Comparison of ENCODE assay signal across 8 cellular contexts in genomic region chr19:12202250-12202649, GRCh38. TPM values are rescaled to one million over a fixed set of nuclear protein-coding genes. Genes with fewer than 3 reads are reported as not detected.
DNase-seq lines count a peak whose midpoint lies in the region; ATAC-seq and TF ChIP-seq lines count a peak whose summit lies in the region.

No MANE protein-coding gene starts in this region.

- TF ChIP-seq EP300 in tibial nerve (IDR thresholded peaks at IDR 0.05) = no peak

- intact Hi-C loops in heart right ventricle (cut with DNase I) = loop anchor here in 3 of 10 donors (5.0 to 10.0 kb wide), 3 partner anchors 163 to 473 kb away; partner anchors contain the start of gene ZNF442 (in 2 of the 3)

- no peak for TF ChIP-seq POLR2A in tibial nerve (IDR thresholded peaks at IDR 0.05)

- H3K27me3 ChIP-seq in heart right ventricle (no peaks in the 10 kb centered on the region), tibial nerve (no peaks in the 10 kb centered on the region)

- H3K27ac ChIP-seq in heart right ventricle = no peak overlapping the region
- H3K27ac ChIP-seq in tibial nerve = no peak overlapping the region

- H3K36me3 ChIP-seq in heart right ventricle (peaks cover 0 to 7% (median 0%) of the 10 kb centered on the region in 9 donors), tibial nerve (peaks cover 0 to 52% (median 0%) of the 10 kb centered on the region in 3 donors)

- H3K4me3 ChIP-seq in heart right ventricle (no peak overlapping the region), tibial nerve (no peak overlapping the region)

- peak in 5 of 8 donors; percentile 39 to 72 (median 64) for ATAC-seq in heart right ventricle
- ATAC-seq in GM19452 (IDR thresholded peaks at IDR 0.05; ENCODE audit: unreplicated experiment) = no peak
- no peak for ATAC-seq in HG02970 (IDR thresholded peaks at IDR 0.05; ENCODE audit: low FRiP score, unreplicated experiment)

- DNase-seq in NAMALWA (ENCODE audit: low spot score) (peak; percentile 30), heart right ventricle (peak; percentile 16 to 29), tibial nerve (ENCODE audit: low spot score in 2 of 2) (no peak), putamen (ENCODE audit: low spot score) (no peak)
- DNase-seq in activated CD4-positive, alpha-beta T cell treated with anti-CD3 and anti-CD28 coated beads, Interleukin-2, amount 50 U/mL, for 4 hours = peak; percentile 57 to 64
- peak; percentile 9 to 42 for DNase-seq in stimulated activated CD8-positive, alpha-beta memory T cell treated with anti-CD3 and anti-CD28 coated beads, Interleukin-2, amount 100 ng/mL, for 48 hours (ENCODE audit: low read depth in 2 of 2)

- H3K9me3 ChIP-seq in heart right ventricle (peaks cover 0 to 81% (median 10%) of the 10 kb centered on the region in 11 donors), tibial nerve (peaks cover 0 to 100% (median 23%) of the 10 kb centered on the region in 4 donors)

- WGBS in heart right ventricle, 2 donors = 45 to 52% methylated on average over 4 of the region's 4 CpGs
- 39 to 44% methylated on average over 4 of the region's 4 CpGs for WGBS in tibial nerve, 2 donors

- no peaks in the 10 kb centered on the region for H3K4me1 ChIP-seq in heart right ventricle
- no peaks in the 10 kb centered on the region for H3K4me1 ChIP-seq in tibial nerve

- TF ChIP-seq CTCF in heart right ventricle (IDR thresholded peaks at IDR 0.05) (peak in 7 of 9 donors; percentile 32 to 54 (median 44)), tibial nerve (IDR thresholded peaks at IDR 0.05) (no peak)

RNA-seq across cellular contexts. Expression of gene ZNF136, which starts 39.4 kb away (rescaled TPM):
- 1 to 10 TPM; 3.3 to 7.1 (median 4.6) TPM for total RNA-seq in heart right ventricle
- 1 to 10 TPM; 2.0 to 4.8 TPM for polyA plus RNA-seq in heart right ventricle
- 10 to 100 TPM in 3 of 4 donors, 1 to 10 TPM in 1; 5.1 to 25.8 (median 13.4) TPM for total RNA-seq in tibial nerve

RNA-seq across cellular contexts. Expression of gene ZNF625, which starts 45.7 kb away (rescaled TPM):
- total RNA-seq in heart right ventricle (1 to 10 TPM; 3.1 to 8.8 (median 5.9) TPM), tibial nerve (10 to 100 TPM in 2 of 4 donors, 1 to 10 TPM in 2; 5.0 to 11.6 (median 9.1) TPM)
- polyA plus RNA-seq in heart right ventricle = 1 to 10 TPM in 1 of 2 donors, under 1 TPM in 1; 0.65 to 2.9 TPM

Comparison
In these comparisons a context has a peak if more than half of its experiments do, and no peak if none do; other contexts are left out.
1. DNase-seq: peak in NAMALWA (single experiment), activated CD4-positive, alpha-beta T cell treated with anti-CD3 and anti-CD28 coated beads, Interleukin-2, amount 50 U/mL, for 4 hours (2 of 2), heart right ventricle (2 of 2) and stimulated activated CD8-positive, alpha-beta memory T cell treated with anti-CD3 and anti-CD28 coated beads, Interleukin-2, amount 100 ng/mL, for 48 hours (2 of 2); none in tibial nerve (0 of 2) and putamen (single experiment).
2. ATAC-seq: peak in heart right ventricle (5 of 8); none in GM19452 (single experiment) and HG02970 (single experiment).
3. CTCF ChIP-seq: peak in heart right ventricle (7 of 9); none in tibial nerve (0 of 5).